ENCODE assay signal across 2 cellular contexts in the genomic region with DNA sequence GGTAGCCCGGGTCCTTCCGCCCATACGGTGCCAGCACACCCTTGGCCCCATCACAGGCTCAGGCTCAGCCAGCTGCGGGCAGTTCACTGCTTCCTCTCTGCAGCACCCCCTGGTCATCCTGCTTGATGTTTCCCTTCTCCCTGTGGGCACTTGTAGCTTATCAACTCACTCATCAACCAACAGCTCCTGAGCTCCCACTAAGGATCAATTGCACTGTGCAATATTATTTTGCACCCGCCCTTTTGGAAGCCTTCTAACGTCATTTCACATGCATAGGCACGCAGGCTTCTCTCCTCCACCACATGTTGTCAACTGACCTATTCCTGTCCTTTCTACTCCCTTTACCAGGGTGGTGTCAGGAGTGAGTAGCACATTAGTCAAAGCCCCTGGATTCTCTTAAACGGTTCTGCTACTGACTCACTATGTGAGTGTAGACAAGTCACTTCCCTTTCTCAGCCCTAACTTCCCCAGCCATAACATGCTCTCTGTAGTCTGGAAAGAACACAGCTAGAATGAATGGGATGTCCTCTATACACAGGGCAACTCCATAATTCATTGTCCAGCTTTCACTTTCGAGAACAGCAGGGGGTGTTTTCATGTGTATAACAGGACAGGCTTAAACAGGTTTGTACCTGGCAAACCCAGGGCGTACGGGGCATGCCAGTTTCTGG.
TF ChIP-seq lines count a peak whose summit lies in the region.

No MANE protein-coding gene starts in this region.

TF ChIP-seq in GM12878, 131 proteins besides CTCF, POLR2A, EP300 and RAD21:
- TF ChIP-seq, protein P1, sequence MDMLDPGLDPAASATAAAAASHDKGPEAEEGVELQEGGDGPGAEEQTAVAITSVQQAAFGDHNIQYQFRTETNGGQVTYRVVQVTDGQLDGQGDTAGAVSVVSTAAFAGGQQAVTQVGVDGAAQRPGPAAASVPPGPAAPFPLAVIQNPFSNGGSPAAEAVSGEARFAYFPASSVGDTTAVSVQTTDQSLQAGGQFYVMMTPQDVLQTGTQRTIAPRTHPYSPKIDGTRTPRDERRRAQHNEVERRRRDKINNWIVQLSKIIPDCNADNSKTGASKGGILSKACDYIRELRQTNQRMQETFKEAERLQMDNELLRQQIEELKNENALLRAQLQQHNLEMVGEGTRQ (IDR thresholded peaks at IDR 0.05; ENCODE audit: borderline replicate concordance, low read depth, low read length): no peak
- TF ChIP-seq SPI1 (IDR thresholded peaks at IDR 0.05; ENCODE audit: borderline replicate concordance, insufficient read depth, low read depth, low read length): peak; percentile 54; the same call in 1 of the 2 replicates
- TF ChIP-seq POLR2AphosphoS5 (IDR thresholded peaks at IDR 0.05; ENCODE audit: low read length): no peak
- TF ChIP-seq BACH1 (IDR thresholded peaks at IDR 0.05; ENCODE audit: borderline replicate concordance): no peak
- TF ChIP-seq SMAD1 (IDR thresholded peaks at IDR 0.05; ENCODE audit: low read depth, partially characterized antibody): no peak
- no peak for TF ChIP-seq ZZZ3 (IDR thresholded peaks at IDR 0.05; ENCODE audit: control insufficient read depth, insufficient read length, low read depth)
- no peak for TF ChIP-seq MYB (IDR thresholded peaks at IDR 0.05; ENCODE audit: borderline replicate concordance, low read depth, low read length)
- TF ChIP-seq PML (IDR thresholded peaks at IDR 0.05; ENCODE audit: low read length): no peak
- TF ChIP-seq, protein P2, sequence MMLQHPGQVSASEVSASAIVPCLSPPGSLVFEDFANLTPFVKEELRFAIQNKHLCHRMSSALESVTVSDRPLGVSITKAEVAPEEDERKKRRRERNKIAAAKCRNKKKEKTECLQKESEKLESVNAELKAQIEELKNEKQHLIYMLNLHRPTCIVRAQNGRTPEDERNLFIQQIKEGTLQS (IDR thresholded peaks at IDR 0.05; ENCODE audit: borderline replicate concordance, extremely low read depth, low read depth, low read length): no peak
- no peak for TF ChIP-seq RELA (IDR thresholded peaks at IDR 0.05; ENCODE audit: borderline replicate concordance, partially characterized antibody)
- TF ChIP-seq, protein P3, sequence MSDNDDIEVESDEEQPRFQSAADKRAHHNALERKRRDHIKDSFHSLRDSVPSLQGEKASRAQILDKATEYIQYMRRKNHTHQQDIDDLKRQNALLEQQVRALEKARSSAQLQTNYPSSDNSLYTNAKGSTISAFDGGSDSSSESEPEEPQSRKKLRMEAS (IDR thresholded peaks at IDR 0.05; ENCODE audit: low read depth, low read length): no peak
- no peak for TF ChIP-seq CBX3 (IDR thresholded peaks at IDR 0.05; ENCODE audit: borderline replicate concordance, low read depth)
- TF ChIP-seq IKZF2 (IDR thresholded peaks at IDR 0.05): peak in 1 of 2 experiments; percentile 43; a peak in 1 of 4 replicates

TF ChIP-seq in liver, 16 proteins besides CTCF, POLR2A, EP300 and RAD21:
- TF ChIP-seq HNF4A (conservative IDR thresholded peaks at IDR 0.05) (peak in 1 of 2 donors; percentile 17), TAF1 (conservative IDR thresholded peaks at IDR 0.05) (no peak), NR2F2 (IDR thresholded peaks at IDR 0.05) (no peak), FOXA2 (IDR thresholded peaks at IDR 0.05) (peak; percentile 47), JUND (IDR thresholded peaks at IDR 0.05) (no peak), YY1 (IDR thresholded peaks at IDR 0.05) (peak; percentile 65), EGR1 (IDR thresholded peaks at IDR 0.05; ENCODE audit: low read depth in 2 of 2) (no peak), FOXA1 (IDR thresholded peaks at IDR 0.05) (peak; percentile 24)
- TF ChIP-seq, protein P2 (IDR thresholded peaks at IDR 0.05): no peak
- TF ChIP-seq, protein P3 (IDR thresholded peaks at IDR 0.05): peak; percentile 17
- TF ChIP-seq, protein P4, sequence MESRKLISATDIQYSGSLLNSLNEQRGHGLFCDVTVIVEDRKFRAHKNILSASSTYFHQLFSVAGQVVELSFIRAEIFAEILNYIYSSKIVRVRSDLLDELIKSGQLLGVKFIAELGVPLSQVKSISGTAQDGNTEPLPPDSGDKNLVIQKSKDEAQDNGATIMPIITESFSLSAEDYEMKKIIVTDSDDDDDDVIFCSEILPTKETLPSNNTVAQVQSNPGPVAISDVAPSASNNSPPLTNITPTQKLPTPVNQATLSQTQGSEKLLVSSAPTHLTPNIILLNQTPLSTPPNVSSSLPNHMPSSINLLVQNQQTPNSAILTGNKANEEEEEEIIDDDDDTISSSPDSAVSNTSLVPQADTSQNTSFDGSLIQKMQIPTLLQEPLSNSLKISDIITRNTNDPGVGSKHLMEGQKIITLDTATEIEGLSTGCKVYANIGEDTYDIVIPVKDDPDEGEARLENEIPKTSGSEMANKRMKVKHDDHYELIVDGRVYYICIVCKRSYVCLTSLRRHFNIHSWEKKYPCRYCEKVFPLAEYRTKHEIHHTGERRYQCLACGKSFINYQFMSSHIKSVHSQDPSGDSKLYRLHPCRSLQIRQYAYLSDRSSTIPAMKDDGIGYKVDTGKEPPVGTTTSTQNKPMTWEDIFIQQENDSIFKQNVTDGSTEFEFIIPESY (IDR thresholded peaks at IDR 0.05): no peak
TF ChIP-seq in liver: peak in this region for 5.
